ENCODE assay signal across 17 cellular contexts in the genomic region with DNA sequence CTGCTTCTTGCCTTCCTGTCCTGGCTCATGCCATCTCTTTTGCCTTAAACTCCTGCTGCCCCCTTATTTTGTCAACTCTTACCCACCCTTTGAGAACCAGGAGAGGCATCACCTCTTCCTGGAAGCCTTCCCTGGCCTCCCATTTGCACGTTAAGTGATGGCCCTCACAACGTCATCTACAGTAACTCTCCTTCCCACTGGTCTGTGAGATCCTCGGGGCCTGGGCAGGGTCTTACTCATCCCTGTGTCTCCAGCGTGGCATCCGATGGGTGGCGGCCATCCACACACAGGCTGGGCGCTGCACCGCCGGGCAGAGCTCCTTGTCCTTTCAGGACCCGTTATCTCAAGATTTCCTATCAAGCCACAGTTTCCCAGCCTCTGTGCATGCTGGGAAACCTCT. TPM values are rescaled to one million over a fixed set of nuclear protein-coding genes. Genes with fewer than 3 reads are reported as not detected.
A peak's percentile ranks its signal among the peaks of the same experiment; 100 is the strongest.
DNase-seq lines count a peak whose midpoint lies in the region; ATAC-seq and TF ChIP-seq lines count a peak whose summit lies in the region.
"Had no signal": no experiment of that assay in that cellular context is flagged by ENCODE, and none has a peak within 500 bp of the region (broad histone marks: within the 10 kb centered on the region; RNA-seq: fewer than 3 reads in every experiment).

No MANE protein-coding gene starts in this region.

- H3K27me3 Mint-ChIP-seq in chondrocyte (ENCODE audit: low read depth) (peaks cover 5% of the 10 kb centered on the region), nephron progenitor cell (ENCODE audit: low read depth, poor library complexity) (peaks cover 6% of the 10 kb centered on the region)
- H3K27me3 Mint-ChIP-seq: memory B cell; naive thymus-derived CD8-positive, alpha-beta T cell had no signal

- H3K36me3 ChIP-seq in tibial artery, result peaks cover 0 to 13% (median 11%) of the 10 kb centered on the region in 3 donors
- H3K36me3 ChIP-seq: cardiac muscle cell had no signal

- no peaks in the 10 kb centered on the region for H3K9me3 Mint-ChIP-seq in chondrocyte (ENCODE audit: low read depth)
- H3K9me3 Mint-ChIP-seq in nephron progenitor cell, result no peaks in the 10 kb centered on the region
- H3K9me3 Mint-ChIP-seq: HFFc6; memory B cell; naive thymus-derived CD8-positive, alpha-beta T cell; stimulated activated effector memory CD8-positive, alpha-beta T cell treated with anti-CD3 and anti-CD28 coated beads, Interleukin-12 subunit alpha, Interleukin-12 subunit beta, amount 100 ng/mL, for 72 hours had no signal

- no peak for ATAC-seq in SK-N-SH treated with all-trans-retinoic acid at 6 μM for 48 hours
- no peak for ATAC-seq in GM19324 (IDR thresholded peaks at IDR 0.05; ENCODE audit: low FRiP score, unreplicated experiment)
- ATAC-seq: naive thymus-derived CD8-positive, alpha-beta T cell; stimulated activated effector memory CD8-positive, alpha-beta T cell treated with anti-CD3 and anti-CD28 coated beads, Interleukin-12 subunit alpha, Interleukin-12 subunit beta, amount 100 ng/mL, for 72 hours had no signal

- TF ChIP-seq CTCF in chondrocyte (IDR thresholded peaks at IDR 0.05), result no peak
- no peak for TF ChIP-seq CTCF in nephron progenitor cell (IDR thresholded peaks at IDR 0.05)
- no peak for TF ChIP-seq CTCF in tibial artery (IDR thresholded peaks at IDR 0.05)

- H3K4me3 Mint-ChIP-seq in chondrocyte (ENCODE audit: unreplicated experiment) (no peak overlapping the region), nephron progenitor cell (no peak overlapping the region)
- H3K4me3 Mint-ChIP-seq: HFFc6; memory B cell; naive thymus-derived CD8-positive, alpha-beta T cell; stimulated activated effector memory CD8-positive, alpha-beta T cell treated with anti-CD3 and anti-CD28 coated beads, Interleukin-12 subunit alpha, Interleukin-12 subunit beta, amount 100 ng/mL, for 72 hours had no signal

- no peaks in the 10 kb centered on the region for H3K27me3 ChIP-seq in tibial artery
- H3K27me3 ChIP-seq: cardiac muscle cell had no signal

- peaks cover 63% of the 10 kb centered on the region for H3K4me1 Mint-ChIP-seq in chondrocyte (ENCODE audit: low read depth)
- H3K4me1 Mint-ChIP-seq in nephron progenitor cell, result peaks cover 57% of the 10 kb centered on the region

- H3K4me3 ChIP-seq in tibial artery, result peak overlapping the region; percentile 29 to 44
- H3K4me3 ChIP-seq: cardiac muscle cell had no signal

- DNase-seq in chondrocyte (ENCODE audit: low spot score) (no peak), nephron progenitor cell (no peak), tibial artery (peak in 1 of 2 donors; percentile 66), NCI-H1930 (lab: John Stamatoyannopoulos, UW) (no peak), Kasumi-1 (lab: John Stamatoyannopoulos, UW) (no peak)
- no peak for DNase-seq in activated effector memory CD4-positive, alpha-beta T cell treated with Interleukin-2 at 50 U/mL for 16 hours
- DNase-seq: COR-L47, HFFc6, NCI-H1436 treated with DMSO at 0.1 percent for 48 hours had no signal

- intact Hi-C loops in tibial artery (cut with DNase I; ENCODE audit: low total_unique reads), result loop anchor here (5.0 kb wide), 2 partner anchors 67 to 97 kb away; partner anchors contain the start of gene DCP1B

- H3K4me1 ChIP-seq in tibial artery, result peaks cover 4 to 70% (median 49%) of the 10 kb centered on the region in 4 donors

- H3K36me3 Mint-ChIP-seq in chondrocyte (ENCODE audit: low read depth) (no peaks in the 10 kb centered on the region), nephron progenitor cell (ENCODE audit: low read depth) (peaks cover 6% of the 10 kb centered on the region)
- H3K36me3 Mint-ChIP-seq: memory B cell had no signal

- peak overlapping the region; percentile 79 to 86 for H3K27ac ChIP-seq in tibial artery
- H3K27ac ChIP-seq: cardiac muscle cell, parathyroid adenoma had no signal

- H3K27ac Mint-ChIP-seq in chondrocyte (ENCODE audit: unreplicated experiment), result peak overlapping the region; percentile 5
- peak overlapping the region; percentile 31 for H3K27ac Mint-ChIP-seq in nephron progenitor cell
- H3K27ac Mint-ChIP-seq: HFFc6; memory B cell; stimulated activated effector memory CD8-positive, alpha-beta T cell treated with anti-CD3 and anti-CD28 coated beads, Interleukin-12 subunit alpha, Interleukin-12 subunit beta, amount 100 ng/mL, for 72 hours had no signal

- no peaks in the 10 kb centered on the region for H3K9me3 ChIP-seq in tibial artery

TF ChIP-seq in SK-N-SH treated with all-trans-retinoic acid at 6 μM for 48 hours, 23 proteins besides CTCF, POLR2A, EP300 and RAD21:
- TF ChIP-seq ZFP3 (CRISPR knock-in tag; IDR thresholded peaks at IDR 0.05), result peak; percentile 83
- no peak for TF ChIP-seq ZNF565 (CRISPR knock-in tag; conservative IDR thresholded peaks at IDR 0.05; ENCODE audit: low read depth)

RNA-seq across cellular contexts. Expression of gene CACNA2D4, which starts 16.8 kb away (rescaled TPM):
- 0.30 to 0.92 TPM in 2 of 3 replicates, not detected in the other for total RNA-seq in chondrocyte
- total RNA-seq: frontal cortex had no signal
